ENCODE assay signal across 1 cellular context in the genomic region with DNA sequence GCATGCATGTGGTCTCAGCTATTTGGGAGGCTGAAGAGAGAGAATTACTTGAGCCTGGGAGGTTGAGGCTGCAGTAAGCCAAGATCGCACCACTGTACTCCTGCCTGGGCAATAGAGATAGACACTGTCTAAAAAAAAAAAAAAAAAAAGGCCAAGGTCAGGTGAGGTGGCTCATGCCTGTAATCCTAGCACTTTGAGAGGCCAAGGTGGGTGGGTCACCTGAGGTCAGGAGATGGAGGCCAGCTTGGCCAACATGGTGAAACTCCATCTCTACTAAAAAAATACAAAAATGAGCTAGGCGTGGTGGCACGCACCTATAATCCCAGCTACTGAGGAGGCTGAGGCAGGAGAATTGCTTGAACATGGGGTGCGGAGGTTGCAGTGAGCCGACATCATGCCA.
TF ChIP-seq lines count a peak whose summit lies in the region.

No MANE protein-coding gene starts in this region.

TF ChIP-seq in HepG2, 621 proteins besides CTCF, POLR2A, EP300 and RAD21 (continued from another document):
- TF ChIP-seq ZNF225 (CRISPR knock-in tag; IDR thresholded peaks at IDR 0.05) (no peak), ZKSCAN5 (CRISPR knock-in tag; IDR thresholded peaks at IDR 0.05) (no peak), MED1 (CRISPR knock-in tag; IDR thresholded peaks at IDR 0.05) (no peak), RXRA (CRISPR knock-in tag; IDR thresholded peaks at IDR 0.05) (peak; percentile 67; the same call in 1 of the 2 replicates), ELF1 (CRISPR knock-in tag; IDR thresholded peaks at IDR 0.05) (no peak), RXRB (CRISPR knock-in tag; IDR thresholded peaks at IDR 0.05; ENCODE audit: borderline replicate concordance) (peak; percentile 81), NRL (CRISPR knock-in tag; IDR thresholded peaks at IDR 0.05; ENCODE audit: borderline replicate concordance) (no peak), MBD4 (IDR thresholded peaks at IDR 0.05; ENCODE audit: borderline replicate concordance, low read length) (no peak), ZNF513 (CRISPR knock-in tag; conservative IDR thresholded peaks at IDR 0.05) (no peak), MAFG (CRISPR knock-in tag; IDR thresholded peaks at IDR 0.05) (no peak), IRF2 (CRISPR knock-in tag; IDR thresholded peaks at IDR 0.05) (no peak), ZNF816 (CRISPR knock-in tag; IDR thresholded peaks at IDR 0.05; ENCODE audit: borderline replicate concordance) (no peak), JUNB (CRISPR knock-in tag; IDR thresholded peaks at IDR 0.05; ENCODE audit: borderline replicate concordance) (no peak), MYC (CRISPR knock-in tag; IDR thresholded peaks at IDR 0.05; ENCODE audit: borderline replicate concordance) (no peak), MED13 (CRISPR knock-in tag; IDR thresholded peaks at IDR 0.05) (no peak)
- TF ChIP-seq, protein P1, sequence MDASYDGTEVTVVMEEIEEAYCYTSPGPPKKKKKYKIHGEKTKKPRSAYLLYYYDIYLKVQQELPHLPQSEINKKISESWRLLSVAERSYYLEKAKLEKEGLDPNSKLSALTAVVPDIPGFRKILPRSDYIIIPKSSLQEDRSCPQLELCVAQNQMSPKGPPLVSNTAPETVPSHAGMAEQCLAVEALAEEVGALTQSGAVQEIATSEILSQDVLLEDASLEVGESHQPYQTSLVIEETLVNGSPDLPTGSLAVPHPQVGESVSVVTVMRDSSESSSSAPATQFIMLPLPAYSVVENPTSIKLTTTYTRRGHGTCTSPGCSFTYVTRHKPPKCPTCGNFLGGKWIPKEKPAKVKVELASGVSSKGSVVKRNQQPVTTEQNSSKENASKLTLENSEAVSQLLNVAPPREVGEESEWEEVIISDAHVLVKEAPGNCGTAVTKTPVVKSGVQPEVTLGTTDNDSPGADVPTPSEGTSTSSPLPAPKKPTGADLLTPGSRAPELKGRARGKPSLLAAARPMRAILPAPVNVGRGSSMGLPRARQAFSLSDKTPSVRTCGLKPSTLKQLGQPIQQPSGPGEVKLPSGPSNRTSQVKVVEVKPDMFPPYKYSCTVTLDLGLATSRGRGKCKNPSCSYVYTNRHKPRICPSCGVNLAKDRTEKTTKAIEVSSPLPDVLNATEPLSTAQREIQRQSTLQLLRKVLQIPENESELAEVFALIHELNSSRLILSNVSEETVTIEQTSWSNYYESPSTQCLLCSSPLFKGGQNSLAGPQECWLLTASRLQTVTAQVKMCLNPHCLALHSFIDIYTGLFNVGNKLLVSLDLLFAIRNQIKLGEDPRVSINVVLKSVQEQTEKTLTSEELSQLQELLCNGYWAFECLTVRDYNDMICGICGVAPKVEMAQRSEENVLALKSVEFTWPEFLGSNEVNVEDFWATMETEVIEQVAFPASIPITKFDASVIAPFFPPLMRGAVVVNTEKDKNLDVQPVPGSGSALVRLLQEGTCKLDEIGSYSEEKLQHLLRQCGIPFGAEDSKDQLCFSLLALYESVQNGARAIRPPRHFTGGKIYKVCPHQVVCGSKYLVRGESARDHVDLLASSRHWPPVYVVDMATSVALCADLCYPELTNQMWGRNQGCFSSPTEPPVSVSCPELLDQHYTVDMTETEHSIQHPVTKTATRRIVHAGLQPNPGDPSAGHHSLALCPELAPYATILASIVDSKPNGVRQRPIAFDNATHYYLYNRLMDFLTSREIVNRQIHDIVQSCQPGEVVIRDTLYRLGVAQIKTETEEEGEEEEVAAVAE (CRISPR knock-in tag; IDR thresholded peaks at IDR 0.05; ENCODE audit: borderline replicate concordance): no peak
- TF ChIP-seq, protein P2, sequence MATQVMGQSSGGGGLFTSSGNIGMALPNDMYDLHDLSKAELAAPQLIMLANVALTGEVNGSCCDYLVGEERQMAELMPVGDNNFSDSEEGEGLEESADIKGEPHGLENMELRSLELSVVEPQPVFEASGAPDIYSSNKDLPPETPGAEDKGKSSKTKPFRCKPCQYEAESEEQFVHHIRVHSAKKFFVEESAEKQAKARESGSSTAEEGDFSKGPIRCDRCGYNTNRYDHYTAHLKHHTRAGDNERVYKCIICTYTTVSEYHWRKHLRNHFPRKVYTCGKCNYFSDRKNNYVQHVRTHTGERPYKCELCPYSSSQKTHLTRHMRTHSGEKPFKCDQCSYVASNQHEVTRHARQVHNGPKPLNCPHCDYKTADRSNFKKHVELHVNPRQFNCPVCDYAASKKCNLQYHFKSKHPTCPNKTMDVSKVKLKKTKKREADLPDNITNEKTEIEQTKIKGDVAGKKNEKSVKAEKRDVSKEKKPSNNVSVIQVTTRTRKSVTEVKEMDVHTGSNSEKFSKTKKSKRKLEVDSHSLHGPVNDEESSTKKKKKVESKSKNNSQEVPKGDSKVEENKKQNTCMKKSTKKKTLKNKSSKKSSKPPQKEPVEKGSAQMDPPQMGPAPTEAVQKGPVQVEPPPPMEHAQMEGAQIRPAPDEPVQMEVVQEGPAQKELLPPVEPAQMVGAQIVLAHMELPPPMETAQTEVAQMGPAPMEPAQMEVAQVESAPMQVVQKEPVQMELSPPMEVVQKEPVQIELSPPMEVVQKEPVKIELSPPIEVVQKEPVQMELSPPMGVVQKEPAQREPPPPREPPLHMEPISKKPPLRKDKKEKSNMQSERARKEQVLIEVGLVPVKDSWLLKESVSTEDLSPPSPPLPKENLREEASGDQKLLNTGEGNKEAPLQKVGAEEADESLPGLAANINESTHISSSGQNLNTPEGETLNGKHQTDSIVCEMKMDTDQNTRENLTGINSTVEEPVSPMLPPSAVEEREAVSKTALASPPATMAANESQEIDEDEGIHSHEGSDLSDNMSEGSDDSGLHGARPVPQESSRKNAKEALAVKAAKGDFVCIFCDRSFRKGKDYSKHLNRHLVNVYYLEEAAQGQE (IDR thresholded peaks at IDR 0.05; ENCODE audit: borderline replicate concordance in 1 of 2, low read depth in 1 of 2, low read length in 2 of 2): no peak
- TF ChIP-seq, protein P3, sequence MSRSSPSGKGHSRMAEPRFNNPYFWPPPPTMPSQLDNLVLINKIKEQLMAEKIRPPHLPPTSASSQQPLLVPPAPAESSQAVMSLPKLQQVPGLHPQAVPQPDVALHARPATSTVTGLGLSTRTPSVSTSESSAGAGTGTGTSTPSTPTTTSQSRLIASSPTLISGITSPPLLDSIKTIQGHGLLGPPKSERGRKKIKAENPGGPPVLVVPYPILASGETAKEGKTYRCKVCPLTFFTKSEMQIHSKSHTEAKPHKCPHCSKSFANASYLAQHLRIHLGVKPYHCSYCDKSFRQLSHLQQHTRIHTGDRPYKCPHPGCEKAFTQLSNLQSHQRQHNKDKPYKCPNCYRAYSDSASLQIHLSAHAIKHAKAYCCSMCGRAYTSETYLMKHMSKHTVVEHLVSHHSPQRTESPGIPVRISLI (CRISPR knock-in tag; IDR thresholded peaks at IDR 0.05; ENCODE audit: borderline replicate concordance): peak; percentile 88
- TF ChIP-seq, protein P4, sequence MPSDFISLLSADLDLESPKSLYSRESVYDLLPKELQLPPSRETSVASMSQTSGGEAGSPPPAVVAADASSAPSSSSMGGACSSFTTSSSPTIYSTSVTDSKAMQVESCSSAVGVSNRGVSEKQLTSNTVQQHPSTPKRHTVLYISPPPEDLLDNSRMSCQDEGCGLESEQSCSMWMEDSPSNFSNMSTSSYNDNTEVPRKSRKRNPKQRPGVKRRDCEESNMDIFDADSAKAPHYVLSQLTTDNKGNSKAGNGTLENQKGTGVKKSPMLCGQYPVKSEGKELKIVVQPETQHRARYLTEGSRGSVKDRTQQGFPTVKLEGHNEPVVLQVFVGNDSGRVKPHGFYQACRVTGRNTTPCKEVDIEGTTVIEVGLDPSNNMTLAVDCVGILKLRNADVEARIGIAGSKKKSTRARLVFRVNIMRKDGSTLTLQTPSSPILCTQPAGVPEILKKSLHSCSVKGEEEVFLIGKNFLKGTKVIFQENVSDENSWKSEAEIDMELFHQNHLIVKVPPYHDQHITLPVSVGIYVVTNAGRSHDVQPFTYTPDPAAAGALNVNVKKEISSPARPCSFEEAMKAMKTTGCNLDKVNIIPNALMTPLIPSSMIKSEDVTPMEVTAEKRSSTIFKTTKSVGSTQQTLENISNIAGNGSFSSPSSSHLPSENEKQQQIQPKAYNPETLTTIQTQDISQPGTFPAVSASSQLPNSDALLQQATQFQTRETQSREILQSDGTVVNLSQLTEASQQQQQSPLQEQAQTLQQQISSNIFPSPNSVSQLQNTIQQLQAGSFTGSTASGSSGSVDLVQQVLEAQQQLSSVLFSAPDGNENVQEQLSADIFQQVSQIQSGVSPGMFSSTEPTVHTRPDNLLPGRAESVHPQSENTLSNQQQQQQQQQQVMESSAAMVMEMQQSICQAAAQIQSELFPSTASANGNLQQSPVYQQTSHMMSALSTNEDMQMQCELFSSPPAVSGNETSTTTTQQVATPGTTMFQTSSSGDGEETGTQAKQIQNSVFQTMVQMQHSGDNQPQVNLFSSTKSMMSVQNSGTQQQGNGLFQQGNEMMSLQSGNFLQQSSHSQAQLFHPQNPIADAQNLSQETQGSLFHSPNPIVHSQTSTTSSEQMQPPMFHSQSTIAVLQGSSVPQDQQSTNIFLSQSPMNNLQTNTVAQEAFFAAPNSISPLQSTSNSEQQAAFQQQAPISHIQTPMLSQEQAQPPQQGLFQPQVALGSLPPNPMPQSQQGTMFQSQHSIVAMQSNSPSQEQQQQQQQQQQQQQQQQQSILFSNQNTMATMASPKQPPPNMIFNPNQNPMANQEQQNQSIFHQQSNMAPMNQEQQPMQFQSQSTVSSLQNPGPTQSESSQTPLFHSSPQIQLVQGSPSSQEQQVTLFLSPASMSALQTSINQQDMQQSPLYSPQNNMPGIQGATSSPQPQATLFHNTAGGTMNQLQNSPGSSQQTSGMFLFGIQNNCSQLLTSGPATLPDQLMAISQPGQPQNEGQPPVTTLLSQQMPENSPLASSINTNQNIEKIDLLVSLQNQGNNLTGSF (CRISPR knock-in tag; IDR thresholded peaks at IDR 0.05): no peak
- TF ChIP-seq, protein P5, sequence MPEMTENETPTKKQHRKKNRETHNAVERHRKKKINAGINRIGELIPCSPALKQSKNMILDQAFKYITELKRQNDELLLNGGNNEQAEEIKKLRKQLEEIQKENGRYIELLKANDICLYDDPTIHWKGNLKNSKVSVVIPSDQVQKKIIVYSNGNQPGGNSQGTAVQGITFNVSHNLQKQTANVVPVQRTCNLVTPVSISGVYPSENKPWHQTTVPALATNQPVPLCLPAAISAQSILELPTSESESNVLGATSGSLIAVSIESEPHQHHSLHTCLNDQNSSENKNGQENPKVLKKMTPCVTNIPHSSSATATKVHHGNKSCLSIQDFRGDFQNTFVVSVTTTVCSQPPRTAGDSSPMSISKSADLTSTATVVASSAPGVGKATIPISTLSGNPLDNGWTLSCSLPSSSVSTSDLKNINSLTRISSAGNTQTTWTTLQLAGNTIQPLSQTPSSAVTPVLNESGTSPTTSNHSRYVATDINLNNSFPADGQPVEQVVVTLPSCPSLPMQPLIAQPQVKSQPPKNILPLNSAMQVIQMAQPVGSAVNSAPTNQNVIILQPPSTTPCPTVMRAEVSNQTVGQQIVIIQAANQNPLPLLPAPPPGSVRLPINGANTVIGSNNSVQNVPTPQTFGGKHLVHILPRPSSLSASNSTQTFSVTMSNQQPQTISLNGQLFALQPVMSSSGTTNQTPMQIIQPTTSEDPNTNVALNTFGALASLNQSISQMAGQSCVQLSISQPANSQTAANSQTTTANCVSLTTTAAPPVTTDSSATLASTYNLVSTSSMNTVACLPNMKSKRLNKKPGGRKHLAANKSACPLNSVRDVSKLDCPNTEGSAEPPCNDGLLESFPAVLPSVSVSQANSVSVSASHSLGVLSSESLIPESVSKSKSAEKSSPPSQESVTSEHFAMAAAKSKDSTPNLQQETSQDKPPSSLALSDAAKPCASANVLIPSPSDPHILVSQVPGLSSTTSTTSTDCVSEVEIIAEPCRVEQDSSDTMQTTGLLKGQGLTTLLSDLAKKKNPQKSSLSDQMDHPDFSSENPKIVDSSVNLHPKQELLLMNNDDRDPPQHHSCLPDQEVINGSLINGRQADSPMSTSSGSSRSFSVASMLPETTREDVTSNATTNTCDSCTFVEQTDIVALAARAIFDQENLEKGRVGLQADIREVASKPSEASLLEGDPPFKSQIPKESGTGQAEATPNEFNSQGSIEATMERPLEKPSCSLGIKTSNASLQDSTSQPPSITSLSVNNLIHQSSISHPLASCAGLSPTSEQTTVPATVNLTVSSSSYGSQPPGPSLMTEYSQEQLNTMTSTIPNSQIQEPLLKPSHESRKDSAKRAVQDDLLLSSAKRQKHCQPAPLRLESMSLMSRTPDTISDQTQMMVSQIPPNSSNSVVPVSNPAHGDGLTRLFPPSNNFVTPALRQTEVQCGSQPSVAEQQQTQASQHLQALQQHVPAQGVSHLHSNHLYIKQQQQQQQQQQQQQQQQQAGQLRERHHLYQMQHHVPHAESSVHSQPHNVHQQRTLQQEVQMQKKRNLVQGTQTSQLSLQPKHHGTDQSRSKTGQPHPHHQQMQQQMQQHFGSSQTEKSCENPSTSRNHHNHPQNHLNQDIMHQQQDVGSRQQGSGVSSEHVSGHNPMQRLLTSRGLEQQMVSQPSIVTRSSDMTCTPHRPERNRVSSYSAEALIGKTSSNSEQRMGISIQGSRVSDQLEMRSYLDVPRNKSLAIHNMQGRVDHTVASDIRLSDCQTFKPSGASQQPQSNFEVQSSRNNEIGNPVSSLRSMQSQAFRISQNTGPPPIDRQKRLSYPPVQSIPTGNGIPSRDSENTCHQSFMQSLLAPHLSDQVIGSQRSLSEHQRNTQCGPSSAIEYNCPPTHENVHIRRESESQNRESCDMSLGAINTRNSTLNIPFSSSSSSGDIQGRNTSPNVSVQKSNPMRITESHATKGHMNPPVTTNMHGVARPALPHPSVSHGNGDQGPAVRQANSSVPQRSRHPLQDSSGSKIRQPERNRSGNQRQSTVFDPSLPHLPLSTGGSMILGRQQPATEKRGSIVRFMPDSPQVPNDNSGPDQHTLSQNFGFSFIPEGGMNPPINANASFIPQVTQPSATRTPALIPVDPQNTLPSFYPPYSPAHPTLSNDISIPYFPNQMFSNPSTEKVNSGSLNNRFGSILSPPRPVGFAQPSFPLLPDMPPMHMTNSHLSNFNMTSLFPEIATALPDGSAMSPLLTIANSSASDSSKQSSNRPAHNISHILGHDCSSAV (CRISPR knock-in tag; IDR thresholded peaks at IDR 0.05; ENCODE audit: borderline replicate concordance): no peak
